23 cellular contexts compared by ENCODE assay signal in genomic region chr10:3140280-3140679, GRCh38. TPM values are rescaled to one million over a fixed set of nuclear protein-coding genes. Genes with fewer than 3 reads are reported as not detected.
DNase-seq lines count a peak whose midpoint lies in the region; ATAC-seq and TF ChIP-seq lines count a peak whose summit lies in the region.
"Had no signal": no experiment of that assay in that cellular context is flagged by ENCODE, and none has a peak within 500 bp of the region (broad histone marks: within the 10 kb centered on the region; RNA-seq: fewer than 3 reads in every experiment).

No MANE protein-coding gene starts in this region.

- 17 to 53% methylated on average over 6 to 9 of the region's 9 CpGs for WGBS in gastroesophageal sphincter (ENCODE audit: low coverage in 1 of 2), 2 donors

- no peaks in the 10 kb centered on the region for H3K9me3 Mint-ChIP-seq in activated T-helper 17 cell treated with anti-CD3 and anti-CD28 coated beads, Interleukin-2, amount 50 U/mL, for 72 hours
- H3K9me3 Mint-ChIP-seq: activated naive CD4-positive, alpha-beta T cell treated with anti-CD3 and anti-CD28 coated beads, Interleukin-2, amount 10 ng/mL, durations not matched to agents 7 days and 5 days; effector memory CD8-positive, alpha-beta T cell; mesothelial cell of epicardium; natural killer cell treated with Interleukin-12 subunit alpha and Interleukin-12 subunit beta and Interleukin-15 and Interleukin-18, amount 100 ng/mL, for 72 hours had no signal

- no peak for TF ChIP-seq EP300 in gastroesophageal sphincter (IDR thresholded peaks at IDR 0.05)

- peak overlapping the region; percentile 43 for H3K27ac Mint-ChIP-seq in activated T-helper 17 cell treated with anti-CD3 and anti-CD28 coated beads, Interleukin-2, amount 50 U/mL, for 72 hours
- H3K27ac Mint-ChIP-seq: B cell; natural killer cell treated with Interleukin-12 subunit alpha and Interleukin-12 subunit beta and Interleukin-15 and Interleukin-18, amount 100 ng/mL, for 72 hours had no signal

- H3K27me3 ChIP-seq in gastroesophageal sphincter (no peaks in the 10 kb centered on the region), thoracic aorta (replicated peaks; ENCODE audit: insufficient read depth) (no peaks in the 10 kb centered on the region)
- H3K27me3 ChIP-seq: ovary had no signal

- no peak for TF ChIP-seq POLR2A in gastroesophageal sphincter (IDR thresholded peaks at IDR 0.05)

- peak; percentile 17 for DNase-seq in activated effector memory CD4-positive, alpha-beta T cell treated with anti-CD3 and anti-CD28 coated beads, Interleukin-2, amount 50 U/mL, for 16 hours
- no peak for DNase-seq in activated effector memory CD4-positive, alpha-beta T cell treated with Interleukin-2 at 50 U/mL for 16 hours
- DNase-seq in thoracic aorta (ENCODE audit: low spot score) = no peak
- DNase-seq: activated CD4-positive, alpha-beta T cell treated with anti-CD3 and anti-CD28 coated beads, Interleukin-2, amount 50 U/mL, for 48 hours; activated CD4-positive, CD25-positive, alpha-beta regulatory T cell; activated naive CD4-positive, alpha-beta T cell treated with anti-CD3 and anti-CD28 coated beads, Interleukin-2, amount 10 ng/mL, durations not matched to agents 7 days and 5 days; DMS79; effector memory CD8-positive, alpha-beta T cell; NCI-H1694; NCI-H69; ovary; Right ventricle myocardium superior; T1000 had no signal

- no peaks in the 10 kb centered on the region for H3K27me3 Mint-ChIP-seq in activated T-helper 17 cell treated with anti-CD3 and anti-CD28 coated beads, Interleukin-2, amount 50 U/mL, for 72 hours
- H3K27me3 Mint-ChIP-seq: activated naive CD4-positive, alpha-beta T cell treated with anti-CD3 and anti-CD28 coated beads, Interleukin-2, amount 10 ng/mL, durations not matched to agents 7 days and 5 days; B cell; effector memory CD8-positive, alpha-beta T cell; natural killer cell treated with Interleukin-12 subunit alpha and Interleukin-12 subunit beta and Interleukin-15 and Interleukin-18, amount 100 ng/mL, for 72 hours had no signal

- H3K36me3 ChIP-seq in gastroesophageal sphincter = peaks cover 0 to 98% of the 10 kb centered on the region in 2 donors
- H3K36me3 ChIP-seq in thoracic aorta = peaks cover 76% of the 10 kb centered on the region
- H3K36me3 ChIP-seq: ovary had no signal

- TF ChIP-seq CTCF in gastroesophageal sphincter (IDR thresholded peaks at IDR 0.05) (no peak), thoracic aorta (IDR thresholded peaks at IDR 0.05) (no peak)

- no peak for ATAC-seq in activated T-helper 17 cell treated with anti-CD3 and anti-CD28 coated beads, Interleukin-2, amount 50 U/mL, for 72 hours (replicated peaks)
- peak; percentile 27 for ATAC-seq in gastroesophageal sphincter
- no peak for ATAC-seq in thoracic aorta (ENCODE audit: insufficient number of reproducible peaks, low FRiP score, low read depth)
- ATAC-seq in HG02938 (IDR thresholded peaks at IDR 0.05; ENCODE audit: unreplicated experiment) = no peak
- ATAC-seq in HG02763 (IDR thresholded peaks at IDR 0.05; ENCODE audit: unreplicated experiment) = no peak
- no peak for ATAC-seq in HG02610 (IDR thresholded peaks at IDR 0.05; ENCODE audit: unreplicated experiment)
- ATAC-seq: effector memory CD8-positive, alpha-beta T cell; GM12878; natural killer cell treated with Interleukin-12 subunit alpha and Interleukin-12 subunit beta and Interleukin-15 and Interleukin-18, amount 100 ng/mL, for 72 hours had no signal

- H3K9me3 ChIP-seq in gastroesophageal sphincter (no peaks in the 10 kb centered on the region), thoracic aorta (no peaks in the 10 kb centered on the region)
- H3K9me3 ChIP-seq: ovary had no signal

- H3K4me1 ChIP-seq in gastroesophageal sphincter (peaks cover 0 to 58% (median 3%) of the 10 kb centered on the region in 3 donors), thoracic aorta (ENCODE audit: control insufficient read depth in 1 of 2, low read depth in 2 of 2) (peaks cover 24 to 34% of the 10 kb centered on the region in 2 donors)

- H3K4me3 ChIP-seq in gastroesophageal sphincter (no peak overlapping the region), thoracic aorta (no peak overlapping the region)
- H3K4me3 ChIP-seq: GM12878, ovary had no signal

- H3K36me3 Mint-ChIP-seq in activated T-helper 17 cell treated with anti-CD3 and anti-CD28 coated beads, Interleukin-2, amount 50 U/mL, for 72 hours (ENCODE audit: low read depth) = peaks cover 100% of the 10 kb centered on the region

- H3K27ac ChIP-seq in gastroesophageal sphincter (peak overlapping the region in 3 of 4 donors; percentile 71 to 80 (median 74)), thoracic aorta (peak overlapping the region; percentile 21 to 69)
- H3K27ac ChIP-seq: KMS-11, ovary had no signal

- no peaks in the 10 kb centered on the region for H3K4me1 Mint-ChIP-seq in activated T-helper 17 cell treated with anti-CD3 and anti-CD28 coated beads, Interleukin-2, amount 50 U/mL, for 72 hours
- H3K4me1 Mint-ChIP-seq: activated naive CD4-positive, alpha-beta T cell treated with anti-CD3 and anti-CD28 coated beads, Interleukin-2, amount 10 ng/mL, durations not matched to agents 7 days and 5 days; B cell had no signal

- H3K4me3 Mint-ChIP-seq in activated T-helper 17 cell treated with anti-CD3 and anti-CD28 coated beads, Interleukin-2, amount 50 U/mL, for 72 hours = no peak overlapping the region
- H3K4me3 Mint-ChIP-seq: activated naive CD4-positive, alpha-beta T cell treated with anti-CD3 and anti-CD28 coated beads, Interleukin-2, amount 10 ng/mL, durations not matched to agents 7 days and 5 days; B cell; effector memory CD8-positive, alpha-beta T cell; mesothelial cell of epicardium; natural killer cell treated with Interleukin-12 subunit alpha and Interleukin-12 subunit beta and Interleukin-15 and Interleukin-18, amount 100 ng/mL, for 72 hours had no signal

RNA-seq across cellular contexts. Expression of gene PITRM1, which starts 32.3 kb away (rescaled TPM):
- 100 to 1,000 TPM; 160 to 169 TPM for total RNA-seq in activated T-helper 17 cell treated with anti-CD3 and anti-CD28 coated beads, Interleukin-2, amount 50 U/mL, for 72 hours
- total RNA-seq in gastroesophageal sphincter (100 to 1,000 TPM in 1 of 4 donors, 10 to 100 TPM in 3; 78.6 to 102 (median 87.0) TPM), thoracic aorta (100 to 1,000 TPM; 104 to 125 TPM)
